ENCODE assay signal across 23 cellular contexts in genomic region chr5:128009399-128009798, GRCh38.
DNase-seq lines count a peak whose midpoint lies in the region; ATAC-seq, FAIRE-seq and TF ChIP-seq lines count a peak whose summit lies in the region.
"Had no signal": no experiment of that assay in that cellular context is flagged by ENCODE, and none has a peak within 500 bp of the region (broad histone marks: within the 10 kb centered on the region; RNA-seq: fewer than 3 reads in every experiment).

No MANE protein-coding gene starts in this region.

- H3K4me1 ChIP-seq in HEK293 (ENCODE audit: control insufficient read depth, insufficient read depth, low read length) = 0 out of 2 replicates have a peak, but pooled peaks cover 3% of the 10 kb centered on the region
- H3K4me1 ChIP-seq in H1 (replicated peaks in 1 of 4; ENCODE audit: control insufficient read depth in 3 of 4, insufficient read depth in 4 of 4, low read length in 3 of 4) = peaks cover 0 to 3% (median 0%) of the 10 kb centered on the region in 4 experiments; a peak in 1 of 7 replicates
- H3K4me1 ChIP-seq in neural progenitor cell = peaks cover 9% of the 10 kb centered on the region
- H3K4me1 ChIP-seq: Caco-2 had no signal

- no peaks in the 10 kb centered on the region for H3K79me1 ChIP-seq in H1 (ENCODE audit: low read depth, low read length)

- TF ChIP-seq RAD21 in H1 (IDR thresholded peaks at IDR 0.05 in 1 of 2, conservative IDR thresholded peaks at IDR 0.05 in 1 of 2; ENCODE audit: low read depth in 2 of 2, low read length in 2 of 2) = no peak

- FAIRE-seq in H1 (lab: Jason Lieb, UNC) = no peak
- FAIRE-seq: GM19239 had no signal

- H3K9ac ChIP-seq in H1 (replicated peaks in 1 of 4; ENCODE audit: extremely low read depth in 1 of 4, low read depth in 3 of 4, low read length in 3 of 4) = no peak overlapping the region
- no peak overlapping the region for H3K9ac ChIP-seq in neural progenitor cell

- no peaks in the 10 kb centered on the region for H3K9me3 Mint-ChIP-seq in neural progenitor cell
- H3K9me3 Mint-ChIP-seq: CD4-positive, CD25-positive, alpha-beta regulatory T cell had no signal

- no peak for ATAC-seq in GM21526 (IDR thresholded peaks at IDR 0.05; ENCODE audit: low FRiP score, unreplicated experiment)

- no peak overlapping the region for H2BK5ac ChIP-seq in H1 (ENCODE audit: low read depth, low read length)

- H3K56ac ChIP-seq in H1 (replicated peaks; ENCODE audit: insufficient read length, low read depth, low read length) = no peak overlapping the region

- H3K14ac ChIP-seq in H1 (ENCODE audit: insufficient read length) = no peak overlapping the region

- no peak overlapping the region for H4K8ac ChIP-seq in H1 (ENCODE audit: extremely low read depth, insufficient read depth, low read length)

- no peak overlapping the region for H2BK120ac ChIP-seq in H1 (replicated peaks; ENCODE audit: low read depth, low read length)

- H3K27ac ChIP-seq in HEK293 (ENCODE audit: extremely low read depth, low read depth, low read length) (no peak overlapping the region), H1 (ENCODE audit: low read depth, low read length) (no peak overlapping the region), neural progenitor cell (peak overlapping the region; percentile 66)
- H3K27ac ChIP-seq: PC-9, RWPE1 had no signal

- H3K27me3 Mint-ChIP-seq in neural progenitor cell (ENCODE audit: insufficient read depth, low read depth) = peaks cover 2% of the 10 kb centered on the region
- H3K27me3 Mint-ChIP-seq: CD4-positive, CD25-positive, alpha-beta regulatory T cell had no signal

- peak overlapping the region; percentile 17 for H3K27ac Mint-ChIP-seq in neural progenitor cell

- peaks cover 8% of the 10 kb centered on the region for H3F3A ChIP-seq in neural progenitor cell (ENCODE audit: low read depth)

- no peak for TF ChIP-seq POLR2A in H1 (IDR thresholded peaks at IDR 0.05; ENCODE audit: control extremely low read depth in 1 of 2, low read depth in 2 of 2, low read length in 2 of 2)

- POLR2A ChIA-PET in HEK293 (lab: Yijun Ruan, JAX) = no interaction called here
- POLR2A ChIA-PET in H1 (lab: Charles Lee; ENCODE audit: partially characterized antibody) = no interaction called here

- H3K36me3 ChIP-seq in HEK293 (ENCODE audit: control insufficient read depth in 2 of 2, insufficient read depth in 1 of 2, low read length in 2 of 2) (no peaks in the 10 kb centered on the region), H1 (ENCODE audit: control insufficient read depth in 2 of 4, insufficient read depth in 4 of 4, low read length in 3 of 4) (no peaks in the 10 kb centered on the region), neural progenitor cell (no peaks in the 10 kb centered on the region)
- H3K36me3 ChIP-seq: BE2C had no signal

- TF ChIP-seq EP300 in H1 (IDR thresholded peaks at IDR 0.05; ENCODE audit: borderline replicate concordance in 1 of 2, low read depth in 2 of 2, low read length in 2 of 2) = no peak

- no peak overlapping the region for H4K91ac ChIP-seq in H1 (replicated peaks; ENCODE audit: insufficient read length, low read length)

- H2AK5ac ChIP-seq in H1 (ENCODE audit: low read depth, low read length) = no peak overlapping the region

- 0 out of 4 replicates have a peak overlapping the region, but pooled peaks of 1 of the 2 experiments have one; percentile 3 for H3K4me2 ChIP-seq in H1 (ENCODE audit: insufficient read depth in 1 of 2, low read depth in 2 of 2, low read length in 2 of 2)
- H3K4me2 ChIP-seq in neural progenitor cell = peak overlapping the region; percentile 7
- H3K4me2 ChIP-seq: PC-9 had no signal

- no peak overlapping the region for H2BK20ac ChIP-seq in H1 (ENCODE audit: low read length)

- no peak overlapping the region for H3K23ac ChIP-seq in H1 (ENCODE audit: insufficient read length)

- TF ChIP-seq CTCF in HEK293 (tag by site-specific recombination; IDR thresholded peaks at IDR 0.05) (no peak), H1 (IDR thresholded peaks at IDR 0.05; ENCODE audit: control extremely low read depth in 1 of 3, insufficient read depth in 1 of 3, low read depth in 1 of 3, low read length in 3 of 3) (no peak), neural progenitor cell (IDR thresholded peaks at IDR 0.05) (no peak)

- CTCF ChIA-PET in HEK293 (lab: Yijun Ruan, JAX) = no interaction called here
- CTCF ChIA-PET in H1 (lab: Charles Lee; ENCODE audit: partially characterized antibody) = interaction anchor here (1.7 kb wide), 1 partner anchor 132 kb away, joined by 3 read pairs; no protein-coding TSS in a partner anchor

- no peak overlapping the region for H2AFZ ChIP-seq in H1 (ENCODE audit: low read length)
- H2AFZ ChIP-seq in neural progenitor cell (replicated peaks) = no peak overlapping the region
- H2AFZ ChIP-seq: PC-9 had no signal

- peaks cover 10% of the 10 kb centered on the region for H3K4me1 Mint-ChIP-seq in neural progenitor cell

- H2BK12ac ChIP-seq in H1 (ENCODE audit: low read depth, low read length) = no peak overlapping the region

- no peaks in the 10 kb centered on the region for H3K79me2 ChIP-seq in H1 (ENCODE audit: control insufficient read depth in 1 of 2, insufficient read depth in 2 of 2, low read length in 2 of 2)
- H3K79me2 ChIP-seq in neural progenitor cell (ENCODE audit: low read depth) = no peaks in the 10 kb centered on the region

- H3K36me3 Mint-ChIP-seq in neural progenitor cell = no peaks in the 10 kb centered on the region
- H3K36me3 Mint-ChIP-seq: CD4-positive, CD25-positive, alpha-beta regulatory T cell had no signal

- no peaks in the 10 kb centered on the region for H3K27me3 ChIP-seq in H1 (replicated peaks in 1 of 4; ENCODE audit: control insufficient read depth in 3 of 4, extremely low read depth in 1 of 4, insufficient read depth in 3 of 4, low read length in 3 of 4)
- H3K27me3 ChIP-seq in neural progenitor cell = no peaks in the 10 kb centered on the region
- H3K27me3 ChIP-seq: BE2C had no signal

- H4K20me1 ChIP-seq in H1 (replicated peaks in 1 of 2; ENCODE audit: control insufficient read depth in 1 of 2, insufficient read depth in 2 of 2, low read length in 2 of 2) (no peaks in the 10 kb centered on the region), neural progenitor cell (ENCODE audit: low read depth) (no peaks in the 10 kb centered on the region)

- DNase-seq in NCI-H1436 (lab: John Stamatoyannopoulos, UW) (peak; percentile 19), NCI-H1436 treated with DMSO at 0.1 percent for 48 hours (lab: John Stamatoyannopoulos, UW) (no peak), H1 (ENCODE audit: low read depth in 1 of 2, low spot score in 2 of 2) (no peak), neural progenitor cell (ENCODE audit: low spot score) (peak; percentile 37), AG08395 (ENCODE audit: low spot score) (no peak), SHP77 treated with DMSO at 0.1 percent for 48 hours (lab: John Stamatoyannopoulos, UW) (no peak)
- DNase-seq: BE2C; Caco-2; CD4-positive, CD25-positive, alpha-beta regulatory T cell; GOT3; KG1; MV-4-11; NCI-H1417 treated with DMSO at 0.1 percent for 48 hours; NCI-H2081; NCI-H2227 treated with DMSO at 0.1 percent for 48 hours; NCI-H510A treated with DMSO at 0.1 percent for 48 hours; NCI-H82; PC-9; T-helper 1 cell had no signal

- no peak overlapping the region for H3K4ac ChIP-seq in H1 (replicated peaks; ENCODE audit: insufficient read length, low read depth, low read length)

- H3K18ac ChIP-seq in H1 (ENCODE audit: extremely low read depth, low read length) = no peak overlapping the region

- H2BK15ac ChIP-seq in H1 (ENCODE audit: low read length) = no peak overlapping the region

- H3K4me3 ChIP-seq in HEK293 (ENCODE audit: low read depth, low read length) (no peak overlapping the region), H1 (ENCODE audit: extremely low read depth in 1 of 4, insufficient read depth in 2 of 4, low read depth in 3 of 4, low read length in 4 of 4) (no peak overlapping the region), neural progenitor cell (no peak overlapping the region)
- H3K4me3 ChIP-seq: PC-9 had no signal

- H3K9me3 ChIP-seq in HEK293 (ENCODE audit: control insufficient read depth, insufficient read depth, low read depth, low read length) (no peaks in the 10 kb centered on the region), H1 (ENCODE audit: insufficient read depth in 2 of 2, low read depth in 1 of 2, low read length in 1 of 2) (no peaks in the 10 kb centered on the region), neural progenitor cell (ENCODE audit: low read depth) (no peaks in the 10 kb centered on the region)
- H3K9me3 ChIP-seq: BE2C, Caco-2 had no signal

- no peak overlapping the region for H3K4me3 Mint-ChIP-seq in neural progenitor cell

- no peak overlapping the region for H4K5ac ChIP-seq in H1 (ENCODE audit: insufficient read length, low read depth, low read length)

- H3K23me2 ChIP-seq in H1 (ENCODE audit: low read depth, low read length) = no peaks in the 10 kb centered on the region

TF ChIP-seq in HEK293, 187 proteins besides CTCF, POLR2A, EP300 and RAD21 (continues in another document):
- no peak for TF ChIP-seq ZNF639 (tag by site-specific recombination; IDR thresholded peaks at IDR 0.05)
- TF ChIP-seq BCL11B (tag by site-specific recombination; IDR thresholded peaks at IDR 0.05; ENCODE audit: low read depth) = no peak
- no peak for TF ChIP-seq ZBTB48 (tag by site-specific recombination; IDR thresholded peaks at IDR 0.05)

TF ChIP-seq in H1, 55 proteins besides CTCF, POLR2A, EP300 and RAD21:
- TF ChIP-seq CHD2 (IDR thresholded peaks at IDR 0.05; ENCODE audit: low read length) (no peak), NANOG (IDR thresholded peaks at IDR 0.05; ENCODE audit: insufficient read depth, low read depth, low read length, poor library complexity, severe bottlenecking) (peak; percentile 33), ATF3 (IDR thresholded peaks at IDR 0.05; ENCODE audit: insufficient read depth, low read depth, low read length) (no peak), YY1 (IDR thresholded peaks at IDR 0.05; ENCODE audit: low read depth, low read length) (no peak), JUND (IDR thresholded peaks at IDR 0.05; ENCODE audit: low read length) (no peak), CREB1 (IDR thresholded peaks at IDR 0.05) (no peak)

Comparison
In these comparisons a context has a peak if more than half of its experiments do, and no peak if none do; other contexts are left out.
1. DNase-seq: peak in NCI-H1436 (single experiment) and neural progenitor cell (single experiment); none in NCI-H1436 treated with DMSO at 0.1 percent for 48 hours (single experiment), H1 (0 of 2), AG08395 (single experiment) and SHP77 treated with DMSO at 0.1 percent for 48 hours (single experiment).